In genomic region chr21:46048926-46049889, GRCh38 we compare ENCODE assay signal across 9 cellular contexts.
DNase-seq lines count a peak whose midpoint lies in the region; TF ChIP-seq lines count a peak whose summit lies in the region.
"Had no signal": no experiment of that assay in that cellular context is flagged by ENCODE, and none has a peak within 500 bp of the region (broad histone marks: within the 10 kb centered on the region; RNA-seq: fewer than 3 reads in every experiment).

No MANE protein-coding gene starts in this region.

- peak overlapping the region; percentile 66 for H3K27ac ChIP-seq in HUES48 (ENCODE audit: low read depth, low read length)
- H3K27ac ChIP-seq in brain microvascular endothelial cell: peak overlapping the region; percentile 96
- H3K27ac ChIP-seq in tibial artery: peak overlapping the region; percentile 64 to 74

- DNase-seq in brain microvascular endothelial cell (peak; percentile 99), left kidney (ENCODE audit: low read depth, low spot score) (peak; percentile 50), tibial artery (peak; percentile 92 to 93), KBM-7 (no peak), DMS114 treated with DMSO at 0.1 percent for 48 hours (lab: John Stamatoyannopoulos, UW; ENCODE audit: unreplicated experiment) (no peak), NCI-H1436 treated with DMSO at 0.1 percent for 48 hours (lab: John Stamatoyannopoulos, UW) (no peak)
- DNase-seq in activated naive CD4-positive, alpha-beta T cell treated with Interleukin-2 at 50 U/mL for 16 hours: no peak
- DNase-seq: T-cell had no signal

- H3K4me1 ChIP-seq in HUES48 (ENCODE audit: control insufficient read depth, insufficient read depth, low read length) (peaks cover 19% of the 10 kb centered on the region), tibial artery (peaks cover 4 to 19% (median 12%) of the 10 kb centered on the region in 4 donors)

- H3K36me3 ChIP-seq in HUES48 (ENCODE audit: control insufficient read depth, insufficient read depth, low read length): no peaks in the 10 kb centered on the region
- no peaks in the 10 kb centered on the region for H3K36me3 ChIP-seq in brain microvascular endothelial cell (replicated peaks)
- no peaks in the 10 kb centered on the region for H3K36me3 ChIP-seq in tibial artery

- TF ChIP-seq CTCF in brain microvascular endothelial cell (IDR thresholded peaks at IDR 0.05; ENCODE audit: low read depth, low read length, missing control alignments) (no peak), tibial artery (IDR thresholded peaks at IDR 0.05) (no peak)

- H3K9ac ChIP-seq in HUES48 (ENCODE audit: low read depth, low read length): no peak overlapping the region; the same call in 1 of the 2 replicates

- no peaks in the 10 kb centered on the region for H3K27me3 ChIP-seq in HUES48 (ENCODE audit: control insufficient read depth, insufficient read depth, low read length)
- no peaks in the 10 kb centered on the region for H3K27me3 ChIP-seq in brain microvascular endothelial cell (replicated peaks)
- no peaks in the 10 kb centered on the region for H3K27me3 ChIP-seq in tibial artery

- in situ Hi-C loops in brain microvascular endothelial cell (cut with HindIII; ENCODE audit: low pct_ligation_motif_present, low sequenced_read_pairs): no loop called here
- in situ Hi-C loops in KBM-7 (cut with MboI; ENCODE audit: low pct_unique_long_range_greater_than_20kb, low sequenced_read_pairs): no loop called here

- intact Hi-C loops in tibial artery (cut with DNase I; ENCODE audit: low total_unique reads): no loop called here

- H3K9me3 ChIP-seq in HUES48 (ENCODE audit: control insufficient read depth, insufficient read depth, low read length) (no peaks in the 10 kb centered on the region), tibial artery (no peaks in the 10 kb centered on the region)

- H3K4me3 ChIP-seq in HUES48 (ENCODE audit: low read depth, low read length): no peak overlapping the region; the same call in 1 of the 2 replicates
- no peak overlapping the region for H3K4me3 ChIP-seq in brain microvascular endothelial cell (ENCODE audit: low read depth, low read length)
- H3K4me3 ChIP-seq in tibial artery: no peak overlapping the region

Comparison
In these comparisons a context has a peak if more than half of its experiments do, and no peak if none do; other contexts are left out.
1. DNase-seq: peak in brain microvascular endothelial cell (single experiment), left kidney (single experiment) and tibial artery (2 of 2); none in KBM-7 (single experiment), DMS114 treated with DMSO at 0.1 percent for 48 hours (single experiment), NCI-H1436 treated with DMSO at 0.1 percent for 48 hours (single experiment) and activated naive CD4-positive, alpha-beta T cell treated with Interleukin-2 at 50 U/mL for 16 hours (single experiment).
2. Peak in every context shown above with its lines, with median percentiles within 50 percentile points of each other: H3K27ac ChIP-seq.